In the genomic region with DNA sequence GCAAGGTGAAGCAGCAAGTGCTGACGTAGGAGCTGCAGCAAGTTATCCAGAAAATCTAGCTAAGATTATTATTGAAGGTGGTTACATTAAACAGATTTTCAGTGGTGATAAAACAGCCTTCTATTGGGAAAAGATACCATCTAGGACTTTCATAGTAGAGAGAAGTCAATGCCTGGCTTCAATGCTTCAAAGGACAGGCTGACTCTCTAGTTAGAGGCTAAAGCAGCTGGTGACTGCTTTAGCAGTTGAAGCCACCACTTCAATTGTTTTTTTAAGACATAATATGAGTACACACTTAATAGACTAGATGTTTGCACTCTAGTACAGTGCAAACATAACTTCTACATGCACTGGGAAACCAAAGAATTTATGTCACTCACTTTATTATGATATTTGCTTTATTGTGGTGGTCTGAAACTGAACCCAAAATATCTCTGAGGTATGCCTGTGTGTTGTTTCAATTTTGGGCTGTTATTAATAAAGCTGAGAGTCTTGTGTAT, we compare ENCODE assay signal across 16 cellular contexts.
"Had no signal": no experiment of that assay in that cellular context is flagged by ENCODE, and none has a peak within 500 bp of the region (broad histone marks: within the 10 kb centered on the region; RNA-seq: fewer than 3 reads in every experiment).

No MANE protein-coding gene starts in this region.

- H3K36me3 Mint-ChIP-seq: activated CD4-positive, alpha-beta memory T cell treated with anti-CD3 and anti-CD28 coated beads for 36 hours; activated naive CD8-positive, alpha-beta T cell treated with anti-CD3 and anti-CD28 coated beads, Interleukin-2, amount 10 ng/mL, durations not matched to agents 7 days and 5 days; stimulated activated memory B cell treated with anti-CD40 and anti-IgM and Interleukin-4, amounts not matched to agents 10 μg/mL and 1 μg/mL and 100 μg/mL, for 72 hours had no signal

- DNase-seq: activated CD4-positive, alpha-beta memory T cell treated with anti-CD3 and anti-CD28 coated beads for 36 hours; activated gamma-delta T cell treated with Interleukin-2 at 50 U/mL for 16 hours; activated naive CD8-positive, alpha-beta T cell treated with anti-CD3 and anti-CD28 coated beads, Interleukin-2, amount 10 ng/mL, durations not matched to agents 7 days and 5 days; activated T-cell treated with anti-CD3 and anti-CD28 coated beads, Interleukin-2, amount 50 U/mL, for 72 hours; anterior cingulate cortex; cerebellar nuclear complex; dermis blood vessel endothelial cell; left ventricle myocardium inferior; mesenchymal stem cell; psoas muscle; spleen; stimulated activated CD4-positive, alpha-beta T cell treated with anti-CD3 and anti-CD28 coated beads, Interleukin-1b, Interleukin-23, amount 100 ng/mL, for 48 hours; transverse colon had no signal

- H3K27ac Mint-ChIP-seq: activated CD4-positive, alpha-beta memory T cell treated with anti-CD3 and anti-CD28 coated beads for 36 hours; activated naive CD8-positive, alpha-beta T cell treated with anti-CD3 and anti-CD28 coated beads, Interleukin-2, amount 10 ng/mL, durations not matched to agents 7 days and 5 days; activated T-cell treated with anti-CD3 and anti-CD28 coated beads, Interleukin-2, amount 50 U/mL, for 72 hours; stimulated activated memory B cell treated with anti-CD40 and anti-IgM and Interleukin-4, amounts not matched to agents 10 μg/mL and 1 μg/mL and 100 μg/mL, for 72 hours had no signal

- H3K27me3 ChIP-seq: gastroesophageal sphincter, spleen, transverse colon had no signal

- H3K4me3 ChIP-seq: gastroesophageal sphincter, left ventricle myocardium inferior, psoas muscle, spleen, transverse colon had no signal

- H3K4me1 Mint-ChIP-seq: activated naive CD8-positive, alpha-beta T cell treated with anti-CD3 and anti-CD28 coated beads, Interleukin-2, amount 10 ng/mL, durations not matched to agents 7 days and 5 days; stimulated activated memory B cell treated with anti-CD40 and anti-IgM and Interleukin-4, amounts not matched to agents 10 μg/mL and 1 μg/mL and 100 μg/mL, for 72 hours had no signal

- H3K4me1 ChIP-seq: gastroesophageal sphincter, left ventricle myocardium inferior, psoas muscle, spleen, transverse colon had no signal

- H3K36me3 ChIP-seq: gastroesophageal sphincter, left ventricle myocardium inferior, spleen, transverse colon had no signal

- H3K27ac ChIP-seq: gastroesophageal sphincter, left ventricle myocardium inferior, psoas muscle, spleen, transverse colon, VCaP had no signal

- H3K9me3 ChIP-seq: gastroesophageal sphincter, psoas muscle, transverse colon had no signal

- H3K4me3 Mint-ChIP-seq: activated CD4-positive, alpha-beta memory T cell treated with anti-CD3 and anti-CD28 coated beads for 36 hours; activated naive CD8-positive, alpha-beta T cell treated with anti-CD3 and anti-CD28 coated beads, Interleukin-2, amount 10 ng/mL, durations not matched to agents 7 days and 5 days; activated T-cell treated with anti-CD3 and anti-CD28 coated beads, Interleukin-2, amount 50 U/mL, for 72 hours; stimulated activated memory B cell treated with anti-CD40 and anti-IgM and Interleukin-4, amounts not matched to agents 10 μg/mL and 1 μg/mL and 100 μg/mL, for 72 hours had no signal

- H3K27me3 Mint-ChIP-seq: activated CD4-positive, alpha-beta memory T cell treated with anti-CD3 and anti-CD28 coated beads for 36 hours; activated naive CD8-positive, alpha-beta T cell treated with anti-CD3 and anti-CD28 coated beads, Interleukin-2, amount 10 ng/mL, durations not matched to agents 7 days and 5 days; stimulated activated memory B cell treated with anti-CD40 and anti-IgM and Interleukin-4, amounts not matched to agents 10 μg/mL and 1 μg/mL and 100 μg/mL, for 72 hours had no signal
